In the genomic region with DNA sequence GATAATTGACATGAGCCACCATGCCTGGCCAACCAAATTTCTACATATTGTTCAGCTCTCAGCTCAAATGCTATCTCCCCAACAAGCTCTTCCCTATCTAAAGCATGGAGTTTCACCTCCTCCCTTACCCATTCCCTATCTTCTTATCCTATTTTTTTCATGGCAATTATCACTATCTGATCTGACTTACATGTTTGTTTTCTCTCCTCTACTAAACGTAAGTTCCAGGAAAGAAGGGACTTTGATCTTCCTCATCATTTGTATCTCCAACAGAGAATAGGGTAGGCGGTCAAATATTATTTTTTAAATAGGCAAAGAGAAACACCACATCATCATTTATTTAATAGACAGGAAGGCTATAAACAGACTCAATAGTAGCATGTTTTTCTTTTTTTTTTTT, we compare ENCODE assay signal across 24 cellular contexts.
DNase-seq lines count a peak whose midpoint lies in the region; ATAC-seq, FAIRE-seq and TF ChIP-seq lines count a peak whose summit lies in the region.
"Had no signal": no experiment of that assay in that cellular context is flagged by ENCODE, and none has a peak within 500 bp of the region (broad histone marks: within the 10 kb centered on the region; RNA-seq: fewer than 3 reads in every experiment).

No MANE protein-coding gene starts in this region.

- H3K4me1 Mint-ChIP-seq in mesothelial cell of epicardium (peaks cover 15% of the 10 kb centered on the region), Calu3 (ENCODE audit: low read depth, unreplicated experiment) (no peaks in the 10 kb centered on the region)
- H3K4me1 Mint-ChIP-seq: CD14-positive monocyte; CD8-positive, alpha-beta memory T cell had no signal

- 0% methylated on average over 2 of the region's 2 CpGs for WGBS in K562 (ENCODE audit: insufficient coverage, low coverage, missing lambda C conversion rate)
- WGBS in HepG2 (ENCODE audit: low lambda C conversion rate), result 36% methylated on average over 2 of the region's 2 CpGs
- WGBS in mesendoderm (ENCODE audit: extremely low coverage, insufficient coverage, low lambda C conversion rate), result no CpG with 5 or more reads among the region's 2 CpGs

- H4K5ac ChIP-seq in mesendoderm (ENCODE audit: low read length), result no peak overlapping the region

- no peak for TF ChIP-seq RAD21 in K562 (CRISPR knock-in tag; conservative IDR thresholded peaks at IDR 0.05 in 1 of 2, IDR thresholded peaks at IDR 0.05 in 1 of 2)
- TF ChIP-seq RAD21 in HepG2 (CRISPR knock-in tag; IDR thresholded peaks at IDR 0.05), result no peak

- H4K8ac ChIP-seq in mesendoderm (ENCODE audit: low read depth, low read length), result no peak overlapping the region

- in situ Hi-C loops in K562 (cut with MboI) (no loop called here), HepG2 (cut with HindIII; ENCODE audit: extremely low pct_ligation_motif_present, low pct_unique_long_range_greater_than_20kb) (no loop called here)

- H2BK15ac ChIP-seq in mesendoderm (replicated peaks; ENCODE audit: low read depth), result no peak overlapping the region

- TF ChIP-seq CTCF in K562 (IDR thresholded peaks at IDR 0.05 in 2 of 3, conservative IDR thresholded peaks at IDR 0.05 in 1 of 3; ENCODE audit: insufficient read depth in 2 of 3, low read depth in 1 of 3, low read length in 3 of 3), result no peak
- no peak for TF ChIP-seq CTCF in HepG2 (CRISPR knock-in tag; IDR thresholded peaks at IDR 0.05)
- no peak for TF ChIP-seq CTCF in mesothelial cell of epicardium (IDR thresholded peaks at IDR 0.05; ENCODE audit: unreplicated experiment)
- TF ChIP-seq CTCF in Calu3 (IDR thresholded peaks at IDR 0.05; ENCODE audit: unreplicated experiment), result no peak

- TF ChIP-seq EP300 in K562 (IDR thresholded peaks at IDR 0.05; ENCODE audit: low read length), result no peak
- no peak for TF ChIP-seq EP300 in HepG2 (IDR thresholded peaks at IDR 0.05; ENCODE audit: low read depth in 2 of 2, low read length in 2 of 2)
- no peak for TF ChIP-seq EP300 in HepG2 (CRISPR knock-in tag; IDR thresholded peaks at IDR 0.05; ENCODE audit: borderline replicate concordance)

- H3K9ac ChIP-seq in K562 (ENCODE audit: insufficient read depth in 1 of 2, low read depth in 2 of 2, low read length in 2 of 2) (no peak overlapping the region), HepG2 (ENCODE audit: insufficient read depth, low read depth, low read length) (no peak overlapping the region), mesendoderm (ENCODE audit: low read length) (no peak overlapping the region)
- H3K9ac ChIP-seq: BLaER1 treated with 17β-estradiol and CSF1 and Interleukin-3, amounts not matched to agents 10 nM and 100 nM had no signal

- H3K9me3 ChIP-seq in K562 (replicated peaks; ENCODE audit: control insufficient read depth, insufficient read depth, low read depth, low read length) (no peaks in the 10 kb centered on the region), HepG2 (ENCODE audit: low read length) (no peaks in the 10 kb centered on the region)
- H3K9me3 ChIP-seq: A549; BE2C; BLaER1 treated with 17β-estradiol and CSF1 and Interleukin-3, amounts not matched to agents 10 nM and 100 nM; HAP-1 had no signal

- no peak overlapping the region for H2BK5ac ChIP-seq in mesendoderm (ENCODE audit: low read length)

- H3K79me2 ChIP-seq in K562 (ENCODE audit: control insufficient read depth, insufficient read depth, low read length), result no peaks in the 10 kb centered on the region
- no peaks in the 10 kb centered on the region for H3K79me2 ChIP-seq in HepG2 (ENCODE audit: insufficient read depth, low read length)
- H3K79me2 ChIP-seq in mesendoderm (ENCODE audit: control insufficient read depth, insufficient read depth, low read length), result peaks cover 3% of the 10 kb centered on the region

- no peak overlapping the region for H3K4me3 ChIP-seq in K562
- no peak overlapping the region for H3K4me3 ChIP-seq in HepG2 (replicated peaks in 1 of 3; ENCODE audit: insufficient read depth in 1 of 3, low read depth in 2 of 3, low read length in 3 of 3)
- H3K4me3 ChIP-seq in mesendoderm (ENCODE audit: low read length), result no peak overlapping the region
- H3K4me3 ChIP-seq: A549; BLaER1 treated with 17β-estradiol and CSF1 and Interleukin-3, amounts not matched to agents 10 nM and 100 nM; HAP-1 had no signal

- H3K36me3 Mint-ChIP-seq in mesothelial cell of epicardium (peaks cover 9% of the 10 kb centered on the region), Calu3 (ENCODE audit: insufficient read depth, unreplicated experiment) (no peaks in the 10 kb centered on the region)
- H3K36me3 Mint-ChIP-seq: CD14-positive monocyte had no signal

- CTCF ChIA-PET in K562 (lab: Yijun Ruan, JAX; ENCODE audit: low intra/inter-chr PET ratio), result no interaction called here
- CTCF ChIA-PET in HepG2 (lab: Yijun Ruan, JAX; ENCODE audit: low intra/inter-chr PET ratio, low total read pairs), result no interaction called here
- CTCF ChIA-PET in Calu3 (lab: Charles Lee), result no interaction called here

- no peak for DNase-seq in K562 (ENCODE audit: extremely low read depth in 1 of 4, low spot score in 3 of 4)
- peak; percentile 4 for DNase-seq in HepG2 (ENCODE audit: low spot score)
- peak; percentile 47 for DNase-seq in mesendoderm
- no peak for DNase-seq in mesothelial cell of epicardium (ENCODE audit: low spot score in 2 of 2, unreplicated experiment in 2 of 2)
- DNase-seq in Calu3, result no peak
- DNase-seq: 8988T; ACHN; AML-193; BE2C; CD4-positive, alpha-beta T cell; CD8-positive, alpha-beta memory T cell; DMS53; DMS79 treated with DMSO at 0.1 percent for 48 hours; GF-D8; GOT3; HFFc6 had no signal

- no peak overlapping the region for H2AK5ac ChIP-seq in mesendoderm (ENCODE audit: low read length)

- POLR2A ChIA-PET in K562 (lab: Yijun Ruan, JAX), result interaction anchor here (0.7 to 1.0 kb wide), 3 partner anchors 19 to 44 kb away, joined by 3 to 4 read pairs (median 3); no protein-coding TSS in a partner anchor
- POLR2A ChIA-PET in HepG2 (lab: Yijun Ruan, JAX), result no interaction called here

- H3K23ac ChIP-seq in mesendoderm (ENCODE audit: low read length), result no peak overlapping the region

- peaks cover 8 to 11% of the 10 kb centered on the region in 2 experiments; a peak in 4 of 5 replicates for H3K27me3 ChIP-seq in K562 (ENCODE audit: control insufficient read depth in 2 of 2, insufficient read depth in 2 of 2, low read length in 2 of 2)
- H3K27me3 ChIP-seq in HepG2 (ENCODE audit: control insufficient read depth in 1 of 2, insufficient read depth in 2 of 2, low read length in 2 of 2), result no peaks in the 10 kb centered on the region
- H3K27me3 ChIP-seq in mesendoderm (ENCODE audit: insufficient read depth, low read length, poor library complexity), result no peaks in the 10 kb centered on the region
- H3K27me3 ChIP-seq: BE2C; BLaER1 treated with 17β-estradiol and CSF1 and Interleukin-3, amounts not matched to agents 10 nM and 100 nM had no signal

- no peak overlapping the region for H3K18ac ChIP-seq in mesendoderm (ENCODE audit: low read length)

- peaks cover 24% of the 10 kb centered on the region for H3K79me1 ChIP-seq in mesendoderm (ENCODE audit: low read length)

- H4K20me1 ChIP-seq in K562 (replicated peaks; ENCODE audit: control insufficient read depth, insufficient read depth, low read length), result no peaks in the 10 kb centered on the region
- no peaks in the 10 kb centered on the region for H4K20me1 ChIP-seq in HepG2 (ENCODE audit: insufficient read depth, low read length)
- H4K20me1 ChIP-seq: BLaER1 treated with 17β-estradiol and CSF1 and Interleukin-3, amounts not matched to agents 10 nM and 100 nM had no signal

- H3K27me3 Mint-ChIP-seq in mesothelial cell of epicardium (ENCODE audit: low read depth) (no peaks in the 10 kb centered on the region), Calu3 (ENCODE audit: unreplicated experiment) (peaks cover 1% of the 10 kb centered on the region)
- H3K27me3 Mint-ChIP-seq: CD4-positive, alpha-beta T cell had no signal

- H3K9me3 Mint-ChIP-seq in mesothelial cell of epicardium, result no peaks in the 10 kb centered on the region
- H3K9me3 Mint-ChIP-seq in Calu3 (ENCODE audit: low read depth, unreplicated experiment), result no peaks in the 10 kb centered on the region
- H3K9me3 Mint-ChIP-seq: CD14-positive monocyte; CD4-positive, alpha-beta T cell; CD8-positive, alpha-beta memory T cell; HFFc6 had no signal

- intact Hi-C loops in K562 (cut with micrococcal nuclease), result no loop called here
- intact Hi-C loops in HepG2 (cut with micrococcal nuclease; ENCODE audit: unreplicated experiment), result no loop called here
- intact Hi-C loops in Calu3 (cut with micrococcal nuclease; ENCODE audit: unreplicated experiment), result no loop called here

- H3K27ac ChIP-seq in K562 (ENCODE audit: extremely low read depth, low read depth, low read length) (no peak overlapping the region), HepG2 (ENCODE audit: extremely low read length, insufficient read depth, low read length) (no peak overlapping the region), mesendoderm (ENCODE audit: low read depth, low read length) (no peak overlapping the region)
- H3K27ac ChIP-seq: A549; BLaER1 treated with 17β-estradiol and CSF1 and Interleukin-3, amounts not matched to agents 10 nM and 100 nM had no signal

- no peak for FAIRE-seq in K562 (lab: Jason Lieb, UNC)
- FAIRE-seq in HepG2 (lab: Jason Lieb, UNC), result no peak
- FAIRE-seq: A549, GM12891, GM18507, H54 had no signal

- no peak overlapping the region for H3K4me3 Mint-ChIP-seq in mesothelial cell of epicardium
- H3K4me3 Mint-ChIP-seq in Calu3 (ENCODE audit: low read depth, unreplicated experiment), result no peak overlapping the region
- H3K4me3 Mint-ChIP-seq: CD14-positive monocyte; CD4-positive, alpha-beta T cell; CD8-positive, alpha-beta memory T cell; HFFc6 had no signal

- H2BK120ac ChIP-seq in mesendoderm (ENCODE audit: low read depth, low read length), result no peak overlapping the region

- BruUV-seq in K562 (replicated peaks; lab: Mats Ljungman, UMichigan) (no TSS peak), HepG2 (replicated peaks; lab: Mats Ljungman, UMichigan) (no TSS peak), Calu3 (replicated peaks; lab: Mats Ljungman, UMichigan) (no TSS peak)

- no peak overlapping the region for H3K56ac ChIP-seq in mesendoderm (ENCODE audit: low read length)

- H3K27ac Mint-ChIP-seq in mesothelial cell of epicardium, result no peak overlapping the region
- no peak overlapping the region for H3K27ac Mint-ChIP-seq in Calu3 (ENCODE audit: unreplicated experiment)
- H3K27ac Mint-ChIP-seq: CD14-positive monocyte; CD4-positive, alpha-beta T cell; HFFc6 had no signal

- TF ChIP-seq POLR2A in K562 (conservative IDR thresholded peaks at IDR 0.05) (no peak), HepG2 (IDR thresholded peaks at IDR 0.05; ENCODE audit: insufficient read depth in 1 of 2, low read depth in 2 of 2, low read length in 2 of 2) (no peak)

- H3K9me1 ChIP-seq in K562 (ENCODE audit: control insufficient read depth, insufficient read depth, low read length), result no peaks in the 10 kb centered on the region

- H3K4me1 ChIP-seq in K562 (replicated peaks in 1 of 2; ENCODE audit: control insufficient read depth in 2 of 2, insufficient read depth in 2 of 2, low read length in 2 of 2) (no peaks in the 10 kb centered on the region), HepG2 (ENCODE audit: insufficient read depth, low read length) (peaks cover 6% of the 10 kb centered on the region), mesendoderm (ENCODE audit: control insufficient read depth, low read depth, low read length) (peaks cover 2% of the 10 kb centered on the region)
- H3K4me1 ChIP-seq: A549, HAP-1 had no signal

- ATAC-seq in K562 (no peak), HepG2 (no peak), GM21786 (IDR thresholded peaks at IDR 0.05; ENCODE audit: unreplicated experiment) (no peak)
- ATAC-seq: A549 had no signal

- no peak overlapping the region for H3K4ac ChIP-seq in mesendoderm (ENCODE audit: low read depth, low read length)

- H2AFZ ChIP-seq in K562 (ENCODE audit: low read depth, low read length), result no peak overlapping the region
- H2AFZ ChIP-seq in HepG2 (ENCODE audit: low read length), result no peak overlapping the region

- H3K36me3 ChIP-seq in K562 (ENCODE audit: control insufficient read depth, insufficient read depth, low read length) (no peaks in the 10 kb centered on the region), HepG2 (replicated peaks in 1 of 2; ENCODE audit: control insufficient read depth in 1 of 2, insufficient read depth in 2 of 2, low read length in 2 of 2) (no peaks in the 10 kb centered on the region; a peak in 1 of 5 replicates), mesendoderm (ENCODE audit: control insufficient read depth, insufficient read depth, low read length) (peaks cover 2% of the 10 kb centered on the region)
- H3K36me3 ChIP-seq: BLaER1 treated with 17β-estradiol and CSF1 and Interleukin-3, amounts not matched to agents 10 nM and 100 nM; HAP-1 had no signal

- H3K4me2 ChIP-seq in K562 (ENCODE audit: insufficient read depth, low read length) (no peak overlapping the region), HepG2 (ENCODE audit: low read depth, low read length) (no peak overlapping the region), mesendoderm (ENCODE audit: low read length) (no peak overlapping the region)
- H3K4me2 ChIP-seq: A549; BLaER1 treated with 17β-estradiol and CSF1 and Interleukin-3, amounts not matched to agents 10 nM and 100 nM had no signal

Comparison
In these comparisons a context has a peak if more than half of its experiments do, and no peak if none do; other contexts are left out.
1. DNase-seq: peak in HepG2 (single experiment) and mesendoderm (single experiment); none in K562 (0 of 4), mesothelial cell of epicardium (0 of 2) and Calu3 (single experiment).